Comparison of ENCODE assay signal across 8 cellular contexts in the genomic region with DNA sequence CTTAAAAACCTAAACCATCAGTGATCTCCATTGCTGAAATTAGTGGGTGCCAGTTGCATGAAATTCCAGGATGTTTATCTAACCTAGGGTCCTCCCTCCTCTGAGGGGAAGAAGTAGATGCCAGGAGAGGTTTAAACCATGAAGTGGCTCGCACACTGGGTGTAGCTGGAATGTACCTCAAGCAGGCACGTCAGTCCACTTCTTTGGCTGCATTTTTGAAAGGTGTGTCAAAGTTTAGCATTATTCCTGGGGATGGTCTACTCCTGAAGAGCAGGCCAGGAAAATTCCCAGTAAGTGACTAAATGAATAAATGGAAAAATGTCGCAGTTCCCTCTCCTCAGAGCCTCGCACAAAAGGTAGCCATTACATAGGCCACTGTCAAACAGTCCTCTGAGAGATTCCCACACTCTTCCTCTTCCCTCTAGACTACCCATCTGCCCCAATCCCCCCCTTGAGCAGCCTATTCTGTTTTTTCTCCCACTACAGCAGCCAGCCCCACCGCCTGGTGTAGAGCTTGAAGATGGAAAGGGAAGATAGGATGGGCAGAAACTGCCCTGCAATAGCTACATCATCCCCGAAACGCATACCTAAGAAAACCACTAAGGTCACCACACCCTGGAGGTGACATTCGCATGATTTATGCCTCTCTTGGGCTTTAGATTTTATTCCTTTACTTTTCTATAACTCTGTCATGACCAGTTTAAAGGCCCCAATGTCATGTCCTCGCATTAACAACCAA. TPM values are rescaled to one million over a fixed set of nuclear protein-coding genes. Genes with fewer than 3 reads are reported as not detected.
DNase-seq lines count a peak whose midpoint lies in the region; ATAC-seq and TF ChIP-seq lines count a peak whose summit lies in the region.

No MANE protein-coding gene starts in this region.

- no peak for TF ChIP-seq POLR2A in vagina (IDR thresholded peaks at IDR 0.05)

- H3K27ac Mint-ChIP-seq in stimulated activated naive CD8-positive, alpha-beta T cell treated with anti-CD3 and anti-CD28 coated beads, Interleukin-15, Interleukin-2, amounts not matched to agents 100 ng/mL and 50 ng/mL, for 24 hours, result peak overlapping the region; percentile 85
- H3K27ac Mint-ChIP-seq in memory B cell, result peak overlapping the region; percentile 90
- no peak overlapping the region for H3K27ac Mint-ChIP-seq in CD14-positive monocyte

- TF ChIP-seq CTCF in vagina (IDR thresholded peaks at IDR 0.05), result no peak
- no peak for TF ChIP-seq CTCF in CD14-positive monocyte (IDR thresholded peaks at IDR 0.05)

- intact Hi-C loops in vagina (cut with DNase I), result no loop called here
- intact Hi-C loops in CD14-positive monocyte (cut with micrococcal nuclease), result no loop called here

- H3K4me1 ChIP-seq in vagina, result peaks cover 32% of the 10 kb centered on the region

- H3K36me3 Mint-ChIP-seq in stimulated activated naive CD8-positive, alpha-beta T cell treated with anti-CD3 and anti-CD28 coated beads, Interleukin-15, Interleukin-2, amounts not matched to agents 100 ng/mL and 50 ng/mL, for 24 hours (ENCODE audit: low read depth), result no peaks in the 10 kb centered on the region
- H3K36me3 Mint-ChIP-seq in memory B cell, result peaks cover 1% of the 10 kb centered on the region
- H3K36me3 Mint-ChIP-seq in CD14-positive monocyte, result peaks cover 0 to 2% of the 10 kb centered on the region in 2 donors

- DNase-seq in stimulated activated naive CD8-positive, alpha-beta T cell treated with anti-CD3 and anti-CD28 coated beads, Interleukin-15, Interleukin-2, amounts not matched to agents 100 U/mL and 50 U/mL, for 24 hours, result no peak
- DNase-seq in memory B cell (ENCODE audit: low spot score in 2 of 2), result no peak
- DNase-seq in vagina (ENCODE audit: extremely low spot score in 2 of 2), result no peak
- no peak for DNase-seq in cortex of kidney (lab: John Stamatoyannopoulos, UW)
- DNase-seq in activated gamma-delta T cell treated with Interleukin-2 at 50 U/mL for 16 hours, result no peak
- DNase-seq in CD14-positive monocyte (ENCODE audit: low spot score), result no peak

- no peaks in the 10 kb centered on the region for H3K36me3 ChIP-seq in vagina

- no peak for ATAC-seq in stimulated activated naive CD8-positive, alpha-beta T cell treated with anti-CD3 and anti-CD28 coated beads, Interleukin-15, Interleukin-2, amounts not matched to agents 100 U/mL and 50 U/mL, for 24 hours
- no peak for ATAC-seq in memory B cell (ENCODE audit: low read depth)

- H3K4me3 Mint-ChIP-seq in stimulated activated naive CD8-positive, alpha-beta T cell treated with anti-CD3 and anti-CD28 coated beads, Interleukin-15, Interleukin-2, amounts not matched to agents 100 ng/mL and 50 ng/mL, for 24 hours, result peak overlapping the region; percentile 90
- H3K4me3 Mint-ChIP-seq in memory B cell (peak overlapping the region; percentile 89), CD14-positive monocyte (peak overlapping the region in 1 of 2 donors; percentile 94)

- peaks cover 32% of the 10 kb centered on the region for H3K4me1 Mint-ChIP-seq in stimulated activated naive CD8-positive, alpha-beta T cell treated with anti-CD3 and anti-CD28 coated beads, Interleukin-15, Interleukin-2, amounts not matched to agents 100 ng/mL and 50 ng/mL, for 24 hours (ENCODE audit: low read depth)
- H3K4me1 Mint-ChIP-seq in memory B cell (peaks cover 24% of the 10 kb centered on the region), CD14-positive monocyte (peaks cover 32% of the 10 kb centered on the region)

- H3K27ac ChIP-seq in angular gyrus (ENCODE audit: low read depth, low read length) (peak overlapping the region; percentile 78), vagina (peak overlapping the region; percentile 97)

- H3K9me3 ChIP-seq in vagina, result no peaks in the 10 kb centered on the region

- H3K4me3 ChIP-seq in vagina, result peak overlapping the region; percentile 88 to 96

- H3K9me3 Mint-ChIP-seq in stimulated activated naive CD8-positive, alpha-beta T cell treated with anti-CD3 and anti-CD28 coated beads, Interleukin-15, Interleukin-2, amounts not matched to agents 100 ng/mL and 50 ng/mL, for 24 hours, result no peaks in the 10 kb centered on the region
- H3K9me3 Mint-ChIP-seq in memory B cell (no peaks in the 10 kb centered on the region), CD14-positive monocyte (no peaks in the 10 kb centered on the region)

- H3K27me3 Mint-ChIP-seq in stimulated activated naive CD8-positive, alpha-beta T cell treated with anti-CD3 and anti-CD28 coated beads, Interleukin-15, Interleukin-2, amounts not matched to agents 100 ng/mL and 50 ng/mL, for 24 hours, result no peaks in the 10 kb centered on the region
- no peaks in the 10 kb centered on the region for H3K27me3 Mint-ChIP-seq in memory B cell
- H3K27me3 Mint-ChIP-seq in CD14-positive monocyte (ENCODE audit: low read depth in 3 of 3), result peaks cover 0 to 3% (median 0%) of the 10 kb centered on the region in 3 donors

- no peaks in the 10 kb centered on the region for H3K27me3 ChIP-seq in vagina

RNA-seq across cellular contexts. Expression of a gene that starts 0.7 kb away (rescaled TPM):
- total RNA-seq in vagina, result 28.5 TPM
- 10 to 100 TPM; 27.8 to 34.8 TPM for polyA plus RNA-seq in CD14-positive monocyte

Comparison
In these comparisons a context has a peak if more than half of its experiments do, and no peak if none do; other contexts are left out.
1. H3K27ac Mint-ChIP-seq: peak in stimulated activated naive CD8-positive, alpha-beta T cell treated with anti-CD3 and anti-CD28 coated beads, Interleukin-15, Interleukin-2, amounts not matched to agents 100 ng/mL and 50 ng/mL, for 24 hours (single experiment) and memory B cell (single experiment); none in CD14-positive monocyte (0 of 7).